In the genomic region with DNA sequence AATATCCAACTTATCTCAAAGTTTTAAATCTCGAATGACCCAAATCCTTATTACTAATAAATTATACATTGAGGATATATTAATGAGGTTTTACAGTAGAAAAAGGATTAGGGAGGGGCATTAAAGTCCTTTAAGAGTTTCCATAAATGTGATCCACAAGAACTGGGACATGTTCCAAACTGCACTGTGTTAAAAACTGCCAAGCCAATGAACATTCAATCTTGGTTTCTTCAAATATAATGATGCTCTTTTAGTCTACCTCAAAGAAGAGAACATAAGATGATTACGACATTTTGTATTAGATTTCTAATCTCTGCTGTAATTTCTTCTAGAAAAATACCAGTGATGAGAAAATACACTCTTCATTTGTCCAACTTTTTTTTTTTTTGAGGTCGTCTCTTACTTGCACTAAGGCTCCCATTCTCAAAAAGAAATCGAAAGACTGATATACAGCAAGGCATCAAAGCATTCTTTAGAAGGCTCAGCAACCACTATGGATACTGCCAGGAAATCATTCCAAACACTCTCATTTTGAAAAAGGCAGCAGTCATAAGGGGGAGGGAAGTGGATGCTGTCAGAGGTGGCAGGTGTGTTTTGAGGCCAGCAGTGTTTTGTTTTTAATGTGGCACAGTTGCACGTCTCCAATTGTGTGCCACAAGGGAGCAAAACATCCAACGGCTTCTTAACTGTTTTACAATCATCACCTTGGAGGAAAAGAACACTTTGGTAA, we compare ENCODE assay signal across 7 cellular contexts. TPM values are rescaled to one million over a fixed set of nuclear protein-coding genes. Genes with fewer than 3 reads are reported as not detected.
DNase-seq lines count a peak whose midpoint lies in the region; ATAC-seq and TF ChIP-seq lines count a peak whose summit lies in the region.

No MANE protein-coding gene starts in this region.

- dilution Hi-C loops in mammary epithelial cell (cut with HindIII; ENCODE audit: low sequenced_read_pairs): no loop called here

- no peaks in the 10 kb centered on the region for H3K9me3 Mint-ChIP-seq in nephron

- in situ Hi-C loops in mammary epithelial cell (cut with MboI; ENCODE audit: low sequenced_read_pairs in 2 of 2): no loop called here

- CTCF ChIA-PET in mammary epithelial cell (lab: Charles Lee; ENCODE audit: low non-redundant PET): no interaction called here

- peak overlapping the region; percentile 64 for H3K4me2 ChIP-seq in mammary epithelial cell (ENCODE audit: insufficient read depth, low read depth, low read length)

- H3K79me2 ChIP-seq in mammary epithelial cell (ENCODE audit: insufficient read depth, low read length): peaks cover 59% of the 10 kb centered on the region

- no peak for TF ChIP-seq CTCF in GM06990 (IDR thresholded peaks at IDR 0.05; ENCODE audit: insufficient read depth, low read length, poor library complexity, severe bottlenecking)
- no peak for TF ChIP-seq CTCF in mammary epithelial cell (conservative IDR thresholded peaks at IDR 0.05 in 1 of 2, IDR thresholded peaks at IDR 0.05 in 1 of 2; ENCODE audit: extremely low read depth in 1 of 2, insufficient read depth in 1 of 2, low read depth in 1 of 2, low read length in 2 of 2)
- TF ChIP-seq CTCF in nephron (IDR thresholded peaks at IDR 0.05; ENCODE audit: unreplicated experiment in 3 of 3): no peak
- no peak for TF ChIP-seq CTCF in body of pancreas (IDR thresholded peaks at IDR 0.05)

- intact Hi-C loops in mammary epithelial cell (cut with micrococcal nuclease) (loop anchor here (2.0 to 5.0 kb wide), 2 partner anchors 85 to 129 kb away; partner anchors contain the start of gene APBA1), body of pancreas (cut with DNase I) (no loop called here)

- BruUV-seq in mammary epithelial cell (replicated peaks; lab: Mats Ljungman, UMichigan): no TSS peak

- no peak for TF ChIP-seq POLR2A in body of pancreas (IDR thresholded peaks at IDR 0.05)

- H3K27me3 ChIP-seq in GM06990 (replicated peaks; ENCODE audit: control insufficient read depth, insufficient read depth, low read length) (no peaks in the 10 kb centered on the region), mammary epithelial cell (ENCODE audit: insufficient read depth, low read length) (no peaks in the 10 kb centered on the region), body of pancreas (no peaks in the 10 kb centered on the region)

- H3K9me3 ChIP-seq in mammary epithelial cell (replicated peaks; ENCODE audit: insufficient read depth, low read length) (no peaks in the 10 kb centered on the region), body of pancreas (no peaks in the 10 kb centered on the region)

- no peak overlapping the region for H2AFZ ChIP-seq in mammary epithelial cell (ENCODE audit: low read depth, low read length)

- H3K9ac ChIP-seq in mammary epithelial cell (ENCODE audit: insufficient read depth, low read length): no peak overlapping the region

- 4% methylated on average over 6 of the region's 6 CpGs for WGBS in mammary epithelial cell (ENCODE audit: low coverage, missing lambda C conversion rate)
- 36 to 41% methylated on average over 6 of the region's 6 CpGs for WGBS in body of pancreas, 2 donors

- peaks cover 26% of the 10 kb centered on the region for H3K4me1 Mint-ChIP-seq in nephron

- no peaks in the 10 kb centered on the region for H3K27me3 Mint-ChIP-seq in nephron (ENCODE audit: low read depth)

- H3K4me1 ChIP-seq in mammary epithelial cell (ENCODE audit: insufficient read depth, low read length) (peaks cover 5% of the 10 kb centered on the region), body of pancreas (peaks cover 29% of the 10 kb centered on the region)

- H3K4me3 Mint-ChIP-seq in nephron: peak overlapping the region; percentile 80 to 96 (median 82)

- H4K20me1 ChIP-seq in mammary epithelial cell (ENCODE audit: insufficient read depth, low read length): no peaks in the 10 kb centered on the region

- H3K27ac ChIP-seq in mammary epithelial cell (ENCODE audit: insufficient read depth, low read depth, low read length): no peak overlapping the region
- peak overlapping the region in 1 of 4 donors; percentile 96 for H3K27ac ChIP-seq in body of pancreas

- H3K36me3 Mint-ChIP-seq in nephron (ENCODE audit: low read depth): peaks cover 3% of the 10 kb centered on the region

- no peak for ATAC-seq in GM21737 (IDR thresholded peaks at IDR 0.05; ENCODE audit: unreplicated experiment)
- ATAC-seq in body of pancreas: no peak
- no peak for ATAC-seq in HG02623 (IDR thresholded peaks at IDR 0.05; ENCODE audit: unreplicated experiment)

- peak overlapping the region; percentile 81 to 99 (median 98) for H3K27ac Mint-ChIP-seq in nephron

- DNase-seq in GM06990 (ENCODE audit: extremely low read depth, insufficient read length) (no peak), NCI-H2029 (lab: John Stamatoyannopoulos, UW) (peak; percentile 20), mammary epithelial cell (no peak), body of pancreas (no peak)

- no peaks in the 10 kb centered on the region; the same call in 1 of the 2 replicates for H3K36me3 ChIP-seq in GM06990 (ENCODE audit: control insufficient read depth, insufficient read depth, low read length)
- no peaks in the 10 kb centered on the region for H3K36me3 ChIP-seq in mammary epithelial cell (ENCODE audit: insufficient read depth, low read length)
- no peaks in the 10 kb centered on the region for H3K36me3 ChIP-seq in body of pancreas (replicated peaks in 1 of 2; ENCODE audit: insufficient read depth in 1 of 2, low read depth in 2 of 2)

- H3K4me3 ChIP-seq in GM06990 (replicated peaks; ENCODE audit: low read depth, low read length): peak overlapping the region; percentile 79
- peak overlapping the region; percentile 10 to 82 (median 17) for H3K4me3 ChIP-seq in mammary epithelial cell (replicated peaks in 1 of 3; ENCODE audit: insufficient read depth in 1 of 3, low read depth in 2 of 3, low read length in 3 of 3)
- H3K4me3 ChIP-seq in body of pancreas: no peak overlapping the region

RNA-seq across cellular contexts. Expression of gene PTAR1, which starts 1.6 kb away (rescaled TPM):
- total RNA-seq in mammary epithelial cell (10 to 100 TPM; 40.1 to 82.0 TPM), body of pancreas (10 to 100 TPM; 35.8 to 41.9 TPM)
- 9.0 TPM for polyA plus RNA-seq in mammary epithelial cell
- 41.7 TPM for polyA minus RNA-seq in mammary epithelial cell

Comparison
In these comparisons a context has a peak if more than half of its experiments do, and no peak if none do; other contexts are left out.
1. H3K4me3 ChIP-seq: peak in GM06990 (single experiment) and mammary epithelial cell (3 of 3); none in body of pancreas (0 of 2).